In the genomic region with DNA sequence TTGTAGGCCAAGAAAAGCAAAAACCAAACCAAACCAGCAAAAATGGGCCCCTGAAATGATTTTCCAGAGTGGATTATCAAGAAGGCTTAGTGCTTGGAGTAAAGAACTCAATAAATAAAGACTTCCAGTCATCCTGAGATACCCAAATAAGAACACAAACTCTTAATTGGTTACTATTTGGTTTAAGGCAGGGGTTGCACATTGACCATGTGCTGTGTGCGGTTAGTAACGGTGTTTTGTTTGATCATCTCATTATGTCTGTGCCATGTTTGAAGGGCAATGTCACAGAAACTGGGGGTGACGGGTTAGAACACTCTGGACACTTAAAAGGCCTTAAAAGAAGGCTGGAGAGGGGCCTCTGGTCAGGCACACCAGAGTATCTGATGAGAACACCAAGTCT, we compare ENCODE assay signal across 21 cellular contexts. TPM values are rescaled to one million over a fixed set of nuclear protein-coding genes. Genes with fewer than 3 reads are reported as not detected.
A peak's percentile ranks its signal among the peaks of the same experiment; 100 is the strongest.
DNase-seq lines count a peak whose midpoint lies in the region; ATAC-seq and TF ChIP-seq lines count a peak whose summit lies in the region.
"Had no signal": no experiment of that assay in that cellular context is flagged by ENCODE, and none has a peak within 500 bp of the region (broad histone marks: within the 10 kb centered on the region; RNA-seq: fewer than 3 reads in every experiment).

No MANE protein-coding gene starts in this region.

- no peaks in the 10 kb centered on the region for H3K36me3 ChIP-seq in SK-N-MC (ENCODE audit: insufficient read depth, low read length)
- no peaks in the 10 kb centered on the region for H3K36me3 ChIP-seq in psoas muscle (ENCODE audit: insufficient read depth in 1 of 2, low read depth in 1 of 2)
- H3K36me3 ChIP-seq in vagina = no peaks in the 10 kb centered on the region
- H3K36me3 ChIP-seq: neutrophil, thyroid gland had no signal

- H3K36me3 Mint-ChIP-seq in glutamatergic neuron (ENCODE audit: unreplicated experiment) = no peaks in the 10 kb centered on the region

- 92 to 96% (median 95%) methylated on average over 3 of the region's 3 CpGs for WGBS in psoas muscle, 3 donors

- ATAC-seq in psoas muscle (no peak), GM19324 (IDR thresholded peaks at IDR 0.05; ENCODE audit: low FRiP score, unreplicated experiment) (no peak)

- peak overlapping the region; percentile 15; the same call in 1 of the 2 replicates for H3K27ac ChIP-seq in SK-N-MC
- peak overlapping the region; percentile 98 for H3K27ac ChIP-seq in epithelial cell of prostate
- H3K27ac ChIP-seq in psoas muscle = peak overlapping the region; percentile 15
- peak overlapping the region; percentile 36 for H3K27ac ChIP-seq in vagina
- H3K27ac ChIP-seq: KMS-11, neutrophil, thyroid gland had no signal

- H3K27me3 Mint-ChIP-seq in glutamatergic neuron (ENCODE audit: unreplicated experiment) = peaks cover 2% of the 10 kb centered on the region

- no peak overlapping the region for H3K4me3 Mint-ChIP-seq in glutamatergic neuron (ENCODE audit: unreplicated experiment)
- H3K4me3 Mint-ChIP-seq: T-helper 1 cell treated with Interleukin-12 subunit alpha and Interleukin-12 subunit beta and Interleukin-4 antibody, amounts not matched to agents 30 μg/mL and 1 μg/mL, for 36 hours had no signal

- no peak for TF ChIP-seq CTCF in psoas muscle (IDR thresholded peaks at IDR 0.05)
- no peak for TF ChIP-seq CTCF in vagina (IDR thresholded peaks at IDR 0.05)
- TF ChIP-seq CTCF in glutamatergic neuron (IDR thresholded peaks at IDR 0.05; ENCODE audit: partially characterized antibody, unreplicated experiment) = no peak

- DNase-seq in SK-N-MC (ENCODE audit: low read depth, low spot score) (no peak), epithelial cell of prostate (ENCODE audit: low read depth, low spot score) (no peak), psoas muscle (no peak), vagina (ENCODE audit: extremely low spot score in 2 of 2) (no peak), glutamatergic neuron (no peak)
- DNase-seq in activated CD4-positive, alpha-beta T cell treated with anti-CD3 and anti-CD28 coated beads for 48 hours = no peak
- DNase-seq: activated CD4-positive, alpha-beta T cell treated with anti-CD3 and anti-CD28 coated beads, Interleukin-2, amount 50 U/mL, for 1 hour; activated CD8-positive, alpha-beta memory T cell treated with anti-CD3 and anti-CD28 coated beads, Interleukin-2, amount 50 U/mL, for 48 hours; activated effector memory CD4-positive, alpha-beta T cell treated with Interleukin-2 at 50 U/mL for 16 hours; AML-193; GOT3; NCI-H1930; NCI-H345; OCI-M1; SIG-M5; stimulated activated CD4-positive, alpha-beta T cell treated with anti-CD3 and anti-CD28 coated beads, Interleukin-15, amount 100 ng/mL, for 24 hours; thyroid gland had no signal

- no peaks in the 10 kb centered on the region for H3K27me3 ChIP-seq in psoas muscle (ENCODE audit: insufficient read depth in 3 of 3, low read length in 2 of 3)
- no peaks in the 10 kb centered on the region for H3K27me3 ChIP-seq in vagina
- H3K27me3 ChIP-seq: thyroid gland had no signal

- no peak overlapping the region for H3K9ac ChIP-seq in SK-N-MC (ENCODE audit: insufficient read length)
- H3K9ac ChIP-seq: KMS-11 had no signal

- H3K4me3 ChIP-seq in SK-N-MC (no peak overlapping the region), psoas muscle (no peak overlapping the region), vagina (no peak overlapping the region)
- H3K4me3 ChIP-seq: thyroid gland had no signal

- intact Hi-C loops in psoas muscle (cut with DNase I) = loop anchor here in 1 of 2 donors (5.0 kb wide), 1 partner anchor 43 kb away; the partner anchor contains the start of gene PEX26
- intact Hi-C loops in vagina (cut with DNase I) = no loop called here

- peaks cover under 1% of the 10 kb centered on the region for H3K9me3 Mint-ChIP-seq in glutamatergic neuron (ENCODE audit: unreplicated experiment)
- H3K9me3 Mint-ChIP-seq: T-helper 1 cell treated with Interleukin-12 subunit alpha and Interleukin-12 subunit beta and Interleukin-4 antibody, amounts not matched to agents 30 μg/mL and 1 μg/mL, for 36 hours had no signal

- peaks cover 39% of the 10 kb centered on the region for H3K4me1 ChIP-seq in psoas muscle
- peaks cover 26% of the 10 kb centered on the region for H3K4me1 ChIP-seq in vagina
- H3K4me1 ChIP-seq: thyroid gland had no signal

- TF ChIP-seq POLR2A in vagina (IDR thresholded peaks at IDR 0.05) = no peak

- H3K27ac Mint-ChIP-seq in glutamatergic neuron (ENCODE audit: unreplicated experiment) = no peak overlapping the region
- H3K27ac Mint-ChIP-seq: T-helper 1 cell treated with Interleukin-12 subunit alpha and Interleukin-12 subunit beta and Interleukin-4 antibody, amounts not matched to agents 30 μg/mL and 1 μg/mL, for 36 hours had no signal

- peaks cover 6% of the 10 kb centered on the region for H3K4me1 Mint-ChIP-seq in glutamatergic neuron (ENCODE audit: low read depth, unreplicated experiment)

- H3K9me3 ChIP-seq in SK-N-MC (ENCODE audit: low read depth, low read length) (no peaks in the 10 kb centered on the region), psoas muscle (no peaks in the 10 kb centered on the region), vagina (no peaks in the 10 kb centered on the region)
- H3K9me3 ChIP-seq: neutrophil, thyroid gland had no signal

RNA-seq across cellular contexts. Expression of gene MICAL3, which starts 9.7 kb away (rescaled TPM):
- total RNA-seq in psoas muscle (10 to 100 TPM; 15.5 to 38.3 (median 27.1) TPM), vagina (35.1 TPM), glutamatergic neuron (ENCODE audit: unreplicated experiment) (132 TPM)
- 1 to 10 TPM; 2.1 to 6.9 (median 3.5) TPM for polyA plus RNA-seq in psoas muscle

RNA-seq across cellular contexts. Expression of gene PEX26, which starts 43.7 kb away (rescaled TPM):
- total RNA-seq in psoas muscle = 10 to 100 TPM; 17.6 to 23.4 (median 19.8) TPM
- polyA plus RNA-seq in psoas muscle = 10 to 100 TPM; 11.2 to 19.0 (median 15.2) TPM
- 25.5 TPM for total RNA-seq in vagina
- 49.8 TPM for total RNA-seq in glutamatergic neuron (ENCODE audit: unreplicated experiment)

Comparison
In these comparisons a context has a peak if more than half of its experiments do, and no peak if none do; other contexts are left out.
1. H3K27ac ChIP-seq: peak in every context shown above with its lines; median percentile 98 in epithelial cell of prostate; 36 in vagina; 15 in SK-N-MC; 15 in psoas muscle.